10 cellular contexts compared by ENCODE assay signal in the genomic region with DNA sequence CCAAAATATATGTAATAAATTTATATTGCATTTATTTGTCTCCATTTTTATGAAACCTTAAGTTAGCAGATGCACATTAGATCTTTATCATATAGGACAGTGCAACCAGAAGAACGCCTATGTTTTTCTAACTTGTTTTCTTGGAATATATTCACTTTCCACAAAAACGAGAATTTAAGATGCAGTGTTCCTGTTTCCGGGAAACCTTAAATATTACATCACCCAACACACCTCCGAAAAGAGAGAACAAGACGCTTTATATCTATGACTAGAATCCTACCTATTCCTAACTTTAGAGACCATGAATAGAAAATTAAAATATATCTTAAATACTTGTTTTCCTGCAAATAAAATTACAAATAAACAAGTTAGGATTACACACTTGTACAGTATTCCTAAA. TPM values are rescaled to one million over a fixed set of nuclear protein-coding genes. Genes with fewer than 3 reads are reported as not detected.
DNase-seq lines count a peak whose midpoint lies in the region; ATAC-seq and TF ChIP-seq lines count a peak whose summit lies in the region.
"Had no signal": no experiment of that assay in that cellular context is flagged by ENCODE, and none has a peak within 500 bp of the region (broad histone marks: within the 10 kb centered on the region; RNA-seq: fewer than 3 reads in every experiment).

No MANE protein-coding gene starts in this region.

- no peak overlapping the region for H2AFZ ChIP-seq in PC-3 (ENCODE audit: low read length)
- H2AFZ ChIP-seq in neuronal stem cell (ENCODE audit: low read length) = no peak overlapping the region

- H3K36me3 ChIP-seq in PC-3 (ENCODE audit: low read depth, low read length) (no peaks in the 10 kb centered on the region; the same call in 1 of the 2 replicates), endodermal cell (ENCODE audit: control insufficient read depth, insufficient read depth, low read length) (no peaks in the 10 kb centered on the region), neuronal stem cell (replicated peaks in 1 of 2; ENCODE audit: control insufficient read depth in 2 of 2, insufficient read depth in 2 of 2, low read length in 2 of 2) (peaks cover 0 to 27% of the 10 kb centered on the region in 2 donors)

- H3K18ac ChIP-seq in neuronal stem cell (ENCODE audit: low read length) = no peak overlapping the region

- no peaks in the 10 kb centered on the region for H3K27me3 Mint-ChIP-seq in activated T-cell treated with anti-CD3 and anti-CD28 coated beads, Interleukin-2, amount 50 U/mL, for 72 hours (ENCODE audit: low read depth)
- H3K27me3 Mint-ChIP-seq in endodermal cell (ENCODE audit: insufficient read depth) = no peaks in the 10 kb centered on the region

- H4K91ac ChIP-seq in neuronal stem cell (ENCODE audit: low read depth, low read length, poor library complexity) = no peak overlapping the region

- no peak overlapping the region for H3K14ac ChIP-seq in neuronal stem cell (ENCODE audit: low read length)

- peaks cover 61% of the 10 kb centered on the region for H3K4me1 Mint-ChIP-seq in activated T-cell treated with anti-CD3 and anti-CD28 coated beads, Interleukin-2, amount 50 U/mL, for 72 hours (ENCODE audit: low read depth)
- peaks cover 13% of the 10 kb centered on the region for H3K4me1 Mint-ChIP-seq in endodermal cell

- WGBS in endodermal cell (ENCODE audit: insufficient coverage in 1 of 2, insufficient read length in 1 of 2), 2 experiments = 90% methylated on average over 2 to 4 of the region's 5 CpGs
- no CpG with 5 or more reads among the region's 5 CpGs for WGBS in neuronal stem cell (ENCODE audit: extremely low coverage in 2 of 2, insufficient read length in 2 of 2, insufficient replicate concordance in 1 of 2), 2 donors

- peaks cover 0 to 2% of the 10 kb centered on the region in 2 donors for H3K9me3 Mint-ChIP-seq in activated T-cell treated with anti-CD3 and anti-CD28 coated beads, Interleukin-2, amount 50 U/mL, for 72 hours
- H3K9me3 Mint-ChIP-seq in endodermal cell = no peaks in the 10 kb centered on the region

- H2BK5ac ChIP-seq in neuronal stem cell (ENCODE audit: low read length) = no peak overlapping the region

- intact Hi-C loops in PC-3 (cut with micrococcal nuclease) = loop anchor here (2.0 to 5.0 kb wide), 3 partner anchors 25 to 180 kb away; no protein-coding TSS in a partner anchor

- H2BK120ac ChIP-seq in neuronal stem cell (ENCODE audit: low read depth, low read length) = no peak overlapping the region

- no peak for DNase-seq in activated T-cell treated with anti-CD3 and anti-CD28 coated beads, Interleukin-2, amount 50 U/mL, for 72 hours
- DNase-seq in activated T-cell treated with anti-CD3 and anti-CD28 coated beads for 4 hours = no peak
- DNase-seq in PC-3 = no peak
- DNase-seq in endodermal cell = no peak
- no peak for DNase-seq in SK-N-DZ (ENCODE audit: low spot score)
- DNase-seq in H4 (ENCODE audit: low spot score) = no peak
- no peak for DNase-seq in neuronal stem cell (ENCODE audit: low spot score)
- DNase-seq: stimulated activated CD4-positive, alpha-beta T cell treated with anti-CD3 and anti-CD28 coated beads, Interleukin-2, amount 100 ng/mL, for 48 hours had no signal

- H3K4me1 ChIP-seq in PC-3 (ENCODE audit: insufficient read depth, low read length) (peaks cover 20% of the 10 kb centered on the region), endodermal cell (ENCODE audit: control insufficient read depth, insufficient read depth, low read length) (peaks cover 9% of the 10 kb centered on the region), neuronal stem cell (ENCODE audit: control insufficient read depth in 2 of 2, insufficient read depth in 1 of 2, low read depth in 1 of 2, low read length in 2 of 2) (peaks cover 1 to 10% of the 10 kb centered on the region in 2 donors)

- no peak overlapping the region for H3K27ac ChIP-seq in PC-3 (ENCODE audit: low read length)
- no peak overlapping the region for H3K27ac ChIP-seq in endodermal cell (ENCODE audit: low read depth, low read length)
- peak overlapping the region in 1 of 21 experiments; percentile 90 for H3K27ac ChIP-seq in skin epidermis
- H3K27ac ChIP-seq in neuronal stem cell (replicated peaks; ENCODE audit: low read length) = no peak overlapping the region
- H3K27ac ChIP-seq: RWPE1 had no signal

- TF ChIP-seq CTCF in PC-3 (conservative IDR thresholded peaks at IDR 0.05; ENCODE audit: low read depth, low read length) (no peak), endodermal cell (conservative IDR thresholded peaks at IDR 0.05) (no peak)

- H3K9ac ChIP-seq in PC-3 (ENCODE audit: low read length) = peak overlapping the region; percentile 96; the same call in 1 of the 2 replicates
- H3K9ac ChIP-seq in endodermal cell (ENCODE audit: extremely low read depth, low read length, poor library complexity, severe bottlenecking) = peak overlapping the region; percentile 84
- no peak overlapping the region for H3K9ac ChIP-seq in neuronal stem cell (ENCODE audit: low read depth, low read length, poor library complexity)

- H3K9me2 ChIP-seq in PC-3 (replicated peaks; ENCODE audit: low read length) = no peaks in the 10 kb centered on the region

- H3K9me3 ChIP-seq in PC-3 (ENCODE audit: low read length) (no peaks in the 10 kb centered on the region), endodermal cell (ENCODE audit: control insufficient read depth, low read length) (no peaks in the 10 kb centered on the region), neuronal stem cell (replicated peaks in 1 of 2; ENCODE audit: control insufficient read depth in 2 of 2, insufficient read depth in 1 of 2, low read depth in 1 of 2, low read length in 2 of 2) (no peaks in the 10 kb centered on the region)

- H3K4me3 Mint-ChIP-seq in activated T-cell treated with anti-CD3 and anti-CD28 coated beads, Interleukin-2, amount 50 U/mL, for 72 hours = peak overlapping the region; percentile 93 to 99
- H3K4me3 Mint-ChIP-seq in endodermal cell = peak overlapping the region; percentile 80

- H3K79me1 ChIP-seq in neuronal stem cell (ENCODE audit: low read depth, low read length) = peaks cover 6% of the 10 kb centered on the region

- no peak overlapping the region for H3K23ac ChIP-seq in neuronal stem cell (ENCODE audit: low read depth, low read length, poor library complexity)

- BruUV-seq in PC-3 (replicated peaks; lab: Mats Ljungman, UMichigan) = no TSS peak

- no peak overlapping the region for H4K8ac ChIP-seq in neuronal stem cell (ENCODE audit: low read depth, low read length)

- no peak overlapping the region for H3K4ac ChIP-seq in neuronal stem cell (ENCODE audit: low read length)

- H4K20me1 ChIP-seq in PC-3 (ENCODE audit: low read length) = peaks cover 36% of the 10 kb centered on the region

- no peak overlapping the region for H2BK12ac ChIP-seq in neuronal stem cell (ENCODE audit: low read length)

- H3K27me3 ChIP-seq in PC-3 (ENCODE audit: low read length) = no peaks in the 10 kb centered on the region
- H3K27me3 ChIP-seq in endodermal cell (ENCODE audit: control insufficient read depth, insufficient read depth, low read length, poor library complexity, severe bottlenecking) = no peaks in the 10 kb centered on the region
- H3K27me3 ChIP-seq in neuronal stem cell (ENCODE audit: control insufficient read depth in 3 of 3, insufficient read depth in 3 of 3, low read depth in 1 of 3, low read length in 3 of 3) = no peaks in the 10 kb centered on the region

- peak overlapping the region; percentile 98 for H3K27ac Mint-ChIP-seq in activated T-cell treated with anti-CD3 and anti-CD28 coated beads, Interleukin-2, amount 50 U/mL, for 72 hours
- H3K27ac Mint-ChIP-seq in endodermal cell = no peak overlapping the region

- H3K79me2 ChIP-seq in PC-3 (ENCODE audit: low read length) = peaks cover 73% of the 10 kb centered on the region

- peak overlapping the region; percentile 80 for H3K4me3 ChIP-seq in PC-3 (ENCODE audit: low read length)
- H3K4me3 ChIP-seq in endodermal cell (ENCODE audit: low read length) = peak overlapping the region; percentile 96
- peak overlapping the region in 5 of 7 experiments; percentile 70 to 99 (median 94) for H3K4me3 ChIP-seq in skin epidermis
- peak overlapping the region in 1 of 2 donors; percentile 91 for H3K4me3 ChIP-seq in neuronal stem cell (ENCODE audit: low read length in 2 of 2)

- H3K4me2 ChIP-seq in PC-3 (ENCODE audit: low read length) = peak overlapping the region; percentile 83
- H3K4me2 ChIP-seq in neuronal stem cell (ENCODE audit: insufficient read depth, low read length, poor library complexity, severe bottlenecking) = no peak overlapping the region

- ATAC-seq in activated T-cell treated with anti-CD3 and anti-CD28 coated beads, Interleukin-2, amount 50 U/mL, for 72 hours (replicated peaks in 1 of 2) = no peak
- ATAC-seq in PC-3 = no peak

- no peak overlapping the region for H2AK5ac ChIP-seq in neuronal stem cell (ENCODE audit: low read depth, low read length)

- CTCF ChIA-PET in PC-3 (lab: Charles Lee) = interaction anchor here (0.6 to 1.1 kb wide), 2 partner anchors 59 to 82 kb away, joined by 4 to 6 read pairs; no protein-coding TSS in a partner anchor

- no peak overlapping the region for H2BK15ac ChIP-seq in neuronal stem cell (ENCODE audit: low read length)

- POLR2A ChIA-PET in PC-3 (lab: Charles Lee; ENCODE audit: unreplicated experiment) = no interaction called here

- no peaks in the 10 kb centered on the region for H3F3A ChIP-seq in PC-3 (ENCODE audit: low read length, unreplicated experiment)

- H3K36me3 Mint-ChIP-seq in activated T-cell treated with anti-CD3 and anti-CD28 coated beads, Interleukin-2, amount 50 U/mL, for 72 hours (ENCODE audit: insufficient read depth in 2 of 2) = peaks cover 10 to 21% of the 10 kb centered on the region in 2 donors
- peaks cover 5% of the 10 kb centered on the region for H3K36me3 Mint-ChIP-seq in endodermal cell (ENCODE audit: low read depth)

RNA-seq across cellular contexts. Expression of a gene that starts 1.9 kb away (rescaled TPM):
- 100 to 1,000 TPM in 1 of 2 donors, 10 to 100 TPM in 1; 95.9 to 117 TPM for total RNA-seq in activated T-cell treated with anti-CD3 and anti-CD28 coated beads, Interleukin-2, amount 50 U/mL, for 72 hours
- total RNA-seq in PC-3 (2014; rRNA removed) = 18.9 and 30.5 TPM in 2 replicates
- 10 to 100 TPM; 40.2 to 46.0 TPM for total RNA-seq in endodermal cell
- polyA plus RNA-seq in endodermal cell (2013, experiment 1 of 2) = 83.4 TPM
- polyA plus RNA-seq in endodermal cell (2013, experiment 2 of 2) = 81.5 TPM
- polyA plus RNA-seq in SK-N-DZ (2014; cell fraction: cytosol; rRNA removed) = 55.2 and 64.4 TPM in 2 replicates
- 220 and 281 TPM in 2 replicates for polyA plus RNA-seq in SK-N-DZ (2014; cell fraction: nucleus; rRNA removed)
- 15.2 and 30.6 TPM in 2 replicates for total RNA-seq in H4 (2014; rRNA removed; shearing (Covaris generic))
- 65.4 TPM for polyA plus RNA-seq in neuronal stem cell (2013, experiment 1 of 2)
- polyA plus RNA-seq in neuronal stem cell (2013, experiment 2 of 2) = 66.8 TPM
